Comparison of ENCODE assay signal across 1 cellular context in the genomic region with DNA sequence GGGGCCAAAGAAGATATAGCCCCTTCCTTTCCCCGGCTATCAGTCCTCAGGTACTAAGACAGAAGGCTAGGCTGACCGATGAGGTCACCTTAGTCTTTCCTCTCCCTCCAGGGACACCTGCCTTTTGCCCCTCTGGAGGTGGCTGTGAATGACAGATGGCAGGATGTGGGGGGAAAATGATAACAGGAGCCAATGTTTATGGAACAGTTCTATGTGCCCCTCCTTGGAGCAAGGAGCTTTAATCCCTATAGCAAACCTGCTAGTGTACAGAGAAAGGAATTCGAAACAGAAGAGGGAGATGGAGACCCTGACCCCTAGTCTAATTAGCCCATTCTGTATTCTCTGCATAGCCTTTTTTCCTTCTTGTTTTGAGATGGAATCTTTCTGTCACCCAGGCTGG.
TF ChIP-seq lines count a peak whose summit lies in the region.

No MANE protein-coding gene starts in this region.

TF ChIP-seq in HepG2, 621 proteins besides CTCF, POLR2A, EP300 and RAD21 (continued from another document):
- TF ChIP-seq ZNF670 (CRISPR knock-in tag; IDR thresholded peaks at IDR 0.05; ENCODE audit: borderline replicate concordance) (no peak), CENPX (CRISPR knock-in tag; IDR thresholded peaks at IDR 0.05) (no peak), ZNF260 (CRISPR knock-in tag; IDR thresholded peaks at IDR 0.05; ENCODE audit: borderline replicate concordance, low read depth) (no peak), ZBTB38 (CRISPR knock-in tag; IDR thresholded peaks at IDR 0.05) (no peak; the same call in 1 of the 2 replicates), DNMT1 (CRISPR knock-in tag; IDR thresholded peaks at IDR 0.05) (no peak), ZFAT (CRISPR knock-in tag; conservative IDR thresholded peaks at IDR 0.05) (no peak), ZNF841 (CRISPR knock-in tag; IDR thresholded peaks at IDR 0.05; ENCODE audit: borderline replicate concordance) (no peak), MTF1 (CRISPR knock-in tag; IDR thresholded peaks at IDR 0.05) (no peak), FOXM1 (CRISPR knock-in tag; IDR thresholded peaks at IDR 0.05) (no peak), ETV5 (CRISPR knock-in tag; IDR thresholded peaks at IDR 0.05; ENCODE audit: borderline replicate concordance) (no peak; the same call in 1 of the 2 replicates), PPARG (CRISPR knock-in tag; conservative IDR thresholded peaks at IDR 0.05) (peak; percentile 88), SIN3A (IDR thresholded peaks at IDR 0.05; ENCODE audit: borderline replicate concordance, low read depth, low read length) (no peak), ZNF577 (CRISPR knock-in tag; IDR thresholded peaks at IDR 0.05; ENCODE audit: borderline replicate concordance, low read depth) (no peak), JUN (CRISPR knock-in tag; IDR thresholded peaks at IDR 0.05) (no peak), U2AF1 (optimal IDR thresholded peaks at IDR 0.05; ENCODE audit: low read depth, low read length) (no peak)
- TF ChIP-seq, protein P1, sequence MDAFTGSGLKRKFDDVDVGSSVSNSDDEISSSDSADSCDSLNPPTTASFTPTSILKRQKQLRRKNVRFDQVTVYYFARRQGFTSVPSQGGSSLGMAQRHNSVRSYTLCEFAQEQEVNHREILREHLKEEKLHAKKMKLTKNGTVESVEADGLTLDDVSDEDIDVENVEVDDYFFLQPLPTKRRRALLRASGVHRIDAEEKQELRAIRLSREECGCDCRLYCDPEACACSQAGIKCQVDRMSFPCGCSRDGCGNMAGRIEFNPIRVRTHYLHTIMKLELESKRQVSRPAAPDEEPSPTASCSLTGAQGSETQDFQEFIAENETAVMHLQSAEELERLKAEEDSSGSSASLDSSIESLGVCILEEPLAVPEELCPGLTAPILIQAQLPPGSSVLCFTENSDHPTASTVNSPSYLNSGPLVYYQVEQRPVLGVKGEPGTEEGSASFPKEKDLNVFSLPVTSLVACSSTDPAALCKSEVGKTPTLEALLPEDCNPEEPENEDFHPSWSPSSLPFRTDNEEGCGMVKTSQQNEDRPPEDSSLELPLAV (CRISPR knock-in tag; conservative IDR thresholded peaks at IDR 0.05; ENCODE audit: low read depth): no peak
- TF ChIP-seq, protein P2, sequence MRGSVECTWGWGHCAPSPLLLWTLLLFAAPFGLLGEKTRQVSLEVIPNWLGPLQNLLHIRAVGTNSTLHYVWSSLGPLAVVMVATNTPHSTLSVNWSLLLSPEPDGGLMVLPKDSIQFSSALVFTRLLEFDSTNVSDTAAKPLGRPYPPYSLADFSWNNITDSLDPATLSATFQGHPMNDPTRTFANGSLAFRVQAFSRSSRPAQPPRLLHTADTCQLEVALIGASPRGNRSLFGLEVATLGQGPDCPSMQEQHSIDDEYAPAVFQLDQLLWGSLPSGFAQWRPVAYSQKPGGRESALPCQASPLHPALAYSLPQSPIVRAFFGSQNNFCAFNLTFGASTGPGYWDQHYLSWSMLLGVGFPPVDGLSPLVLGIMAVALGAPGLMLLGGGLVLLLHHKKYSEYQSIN (CRISPR knock-in tag; IDR thresholded peaks at IDR 0.05; ENCODE audit: borderline replicate concordance): no peak
- TF ChIP-seq, protein P3, sequence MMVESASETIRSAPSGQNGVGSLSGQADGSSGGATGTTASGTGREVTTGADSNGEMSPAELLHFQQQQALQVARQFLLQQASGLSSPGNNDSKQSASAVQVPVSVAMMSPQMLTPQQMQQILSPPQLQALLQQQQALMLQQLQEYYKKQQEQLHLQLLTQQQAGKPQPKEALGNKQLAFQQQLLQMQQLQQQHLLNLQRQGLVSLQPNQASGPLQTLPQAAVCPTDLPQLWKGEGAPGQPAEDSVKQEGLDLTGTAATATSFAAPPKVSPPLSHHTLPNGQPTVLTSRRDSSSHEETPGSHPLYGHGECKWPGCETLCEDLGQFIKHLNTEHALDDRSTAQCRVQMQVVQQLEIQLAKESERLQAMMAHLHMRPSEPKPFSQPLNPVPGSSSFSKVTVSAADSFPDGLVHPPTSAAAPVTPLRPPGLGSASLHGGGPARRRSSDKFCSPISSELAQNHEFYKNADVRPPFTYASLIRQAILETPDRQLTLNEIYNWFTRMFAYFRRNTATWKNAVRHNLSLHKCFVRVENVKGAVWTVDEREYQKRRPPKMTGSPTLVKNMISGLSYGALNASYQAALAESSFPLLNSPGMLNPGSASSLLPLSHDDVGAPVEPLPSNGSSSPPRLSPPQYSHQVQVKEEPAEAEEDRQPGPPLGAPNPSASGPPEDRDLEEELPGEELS (CRISPR knock-in tag; IDR thresholded peaks at IDR 0.05): peak; percentile 27; the same call in 1 of the 2 replicates
